8 cellular contexts compared by ENCODE assay signal in the genomic region with DNA sequence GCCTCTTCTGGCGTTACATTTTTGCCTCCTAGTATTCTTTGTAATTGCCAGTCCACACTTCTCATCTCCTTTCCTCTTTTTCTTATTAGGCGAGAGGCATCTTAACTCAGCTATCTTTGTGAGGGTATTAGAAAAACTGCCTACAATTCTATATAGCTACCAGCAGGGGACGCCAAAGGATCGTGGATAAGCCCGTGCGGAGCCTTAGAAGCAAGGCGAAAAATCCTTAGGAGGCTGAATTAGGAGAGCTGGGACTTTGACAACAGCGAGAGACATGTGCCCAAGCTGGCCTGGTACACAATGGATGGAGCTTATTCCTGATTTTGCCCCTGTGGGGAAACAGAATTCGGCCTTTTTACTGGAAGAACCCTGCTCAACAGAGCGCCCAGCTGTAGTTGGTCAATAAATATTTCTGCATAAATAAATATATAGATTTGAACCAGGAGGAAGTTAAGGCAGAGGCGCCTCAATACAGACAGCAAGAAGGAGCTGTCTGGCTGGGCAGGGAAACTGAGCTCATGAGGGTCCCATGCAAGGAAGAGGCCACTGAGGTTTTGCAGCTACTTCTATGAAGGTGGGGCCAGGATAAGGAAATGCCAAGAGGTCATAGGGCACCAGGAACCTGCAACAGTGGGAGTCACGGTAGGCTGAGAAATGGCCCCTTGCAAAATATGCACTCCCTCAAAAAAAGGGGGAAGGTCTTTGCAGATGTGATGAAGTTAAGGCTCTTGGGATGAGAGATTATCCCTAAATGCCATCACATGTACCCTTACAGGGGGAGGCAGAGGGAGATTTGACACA. TPM values are rescaled to one million over a fixed set of nuclear protein-coding genes. Genes with fewer than 3 reads are reported as not detected.
DNase-seq lines count a peak whose midpoint lies in the region; ATAC-seq and TF ChIP-seq lines count a peak whose summit lies in the region.

No MANE protein-coding gene starts in this region.

- ATAC-seq in HG03060 (IDR thresholded peaks at IDR 0.05; ENCODE audit: low read depth, unreplicated experiment) (peak; percentile 60), GM21737 (IDR thresholded peaks at IDR 0.05; ENCODE audit: unreplicated experiment) (no peak), HG02588 (IDR thresholded peaks at IDR 0.05; ENCODE audit: unreplicated experiment) (no peak)
- peak; percentile 65 for ATAC-seq in activated CD8-positive, alpha-beta T cell treated with anti-CD3 and anti-CD28 coated beads for 36 hours

- no peaks in the 10 kb centered on the region for H3K9me3 ChIP-seq in parathyroid adenoma (ENCODE audit: control insufficient read depth, low read length)

- H3K4me3 Mint-ChIP-seq in activated CD8-positive, alpha-beta T cell treated with anti-CD3 and anti-CD28 coated beads for 36 hours: no peak overlapping the region

- intact Hi-C loops in activated CD8-positive, alpha-beta T cell treated with anti-CD3 and anti-CD28 coated beads for 36 hours (cut with micrococcal nuclease): loop anchor here (1.0 kb wide), 1 partner anchor 528 kb away; no protein-coding TSS in a partner anchor

- H3K4me3 ChIP-seq in parathyroid adenoma (ENCODE audit: low read depth, low read length): no peak overlapping the region

- H3K9ac ChIP-seq in parathyroid adenoma: no peak overlapping the region

- CTCF ChIA-PET in activated CD8-positive, alpha-beta T cell treated with anti-CD3 and anti-CD28 coated beads for 36 hours (lab: Charles Lee): interaction anchor here (0.6 to 6.3 kb wide), 30 partner anchors 9 to 1937 kb away, joined by 3 to 79 read pairs (median 4); a partner anchor contains a TSS

- H3K4me1 ChIP-seq in parathyroid adenoma: no peaks in the 10 kb centered on the region

- peak; percentile 50 for DNase-seq in DMS79 (lab: John Stamatoyannopoulos, UW)
- peak; percentile 10 for DNase-seq in NCI-H446 treated with DMSO at 0.1 percent for 48 hours (lab: John Stamatoyannopoulos, UW)
- DNase-seq in activated CD8-positive, alpha-beta T cell treated with anti-CD3 and anti-CD28 coated beads for 36 hours: peak; percentile 37
- peak; percentile 35 for DNase-seq in germinal center (ENCODE audit: low spot score)

- no peaks in the 10 kb centered on the region for H3K4me1 Mint-ChIP-seq in activated CD8-positive, alpha-beta T cell treated with anti-CD3 and anti-CD28 coated beads for 36 hours (ENCODE audit: low read depth)

- no peak overlapping the region for H3K27ac Mint-ChIP-seq in activated CD8-positive, alpha-beta T cell treated with anti-CD3 and anti-CD28 coated beads for 36 hours

- H3K36me3 ChIP-seq in parathyroid adenoma (ENCODE audit: control insufficient read depth, insufficient read depth, low read length): no peaks in the 10 kb centered on the region

- no peaks in the 10 kb centered on the region for H3K9me3 Mint-ChIP-seq in activated CD8-positive, alpha-beta T cell treated with anti-CD3 and anti-CD28 coated beads for 36 hours

- no peak overlapping the region for H2AFZ ChIP-seq in parathyroid adenoma

- H3K27me3 ChIP-seq in parathyroid adenoma (ENCODE audit: control insufficient read depth, insufficient read depth, low read length): no peaks in the 10 kb centered on the region

- TF ChIP-seq CTCF in activated CD8-positive, alpha-beta T cell treated with anti-CD3 and anti-CD28 coated beads for 36 hours (IDR thresholded peaks at IDR 0.05): peak; percentile 97
- peak; percentile 98 for TF ChIP-seq CTCF in parathyroid adenoma (IDR thresholded peaks at IDR 0.05)

- no peaks in the 10 kb centered on the region for H3K36me3 Mint-ChIP-seq in activated CD8-positive, alpha-beta T cell treated with anti-CD3 and anti-CD28 coated beads for 36 hours (ENCODE audit: low read depth)

- no peak overlapping the region for H3K4me2 ChIP-seq in parathyroid adenoma (ENCODE audit: low read length)

- no peak overlapping the region for H3K27ac ChIP-seq in parathyroid adenoma

- peaks cover 21% of the 10 kb centered on the region for H3K27me3 Mint-ChIP-seq in activated CD8-positive, alpha-beta T cell treated with anti-CD3 and anti-CD28 coated beads for 36 hours

- POLR2A ChIA-PET in activated CD8-positive, alpha-beta T cell treated with anti-CD3 and anti-CD28 coated beads for 36 hours (lab: Charles Lee): interaction anchor here (1.1 kb wide), 1 partner anchor 527 kb away, joined by 3 read pairs; no protein-coding TSS in a partner anchor

- H3K79me2 ChIP-seq in parathyroid adenoma: no peaks in the 10 kb centered on the region

RNA-seq across cellular contexts. Expression of a gene that starts 14.6 kb away (rescaled TPM):
- total RNA-seq in activated CD8-positive, alpha-beta T cell treated with anti-CD3 and anti-CD28 coated beads for 36 hours: 10 to 100 TPM; 66.9 to 67.7 TPM

Comparison
In these comparisons a context has a peak if more than half of its experiments do, and no peak if none do; other contexts are left out.
1. ATAC-seq: peak in HG03060 (single experiment) and activated CD8-positive, alpha-beta T cell treated with anti-CD3 and anti-CD28 coated beads for 36 hours (single experiment); none in GM21737 (single experiment) and HG02588 (single experiment).
2. Peak in every context shown above with its lines, with median percentiles within 50 percentile points of each other: DNase-seq.